ENCODE assay signal across 8 cellular contexts in the genomic region with DNA sequence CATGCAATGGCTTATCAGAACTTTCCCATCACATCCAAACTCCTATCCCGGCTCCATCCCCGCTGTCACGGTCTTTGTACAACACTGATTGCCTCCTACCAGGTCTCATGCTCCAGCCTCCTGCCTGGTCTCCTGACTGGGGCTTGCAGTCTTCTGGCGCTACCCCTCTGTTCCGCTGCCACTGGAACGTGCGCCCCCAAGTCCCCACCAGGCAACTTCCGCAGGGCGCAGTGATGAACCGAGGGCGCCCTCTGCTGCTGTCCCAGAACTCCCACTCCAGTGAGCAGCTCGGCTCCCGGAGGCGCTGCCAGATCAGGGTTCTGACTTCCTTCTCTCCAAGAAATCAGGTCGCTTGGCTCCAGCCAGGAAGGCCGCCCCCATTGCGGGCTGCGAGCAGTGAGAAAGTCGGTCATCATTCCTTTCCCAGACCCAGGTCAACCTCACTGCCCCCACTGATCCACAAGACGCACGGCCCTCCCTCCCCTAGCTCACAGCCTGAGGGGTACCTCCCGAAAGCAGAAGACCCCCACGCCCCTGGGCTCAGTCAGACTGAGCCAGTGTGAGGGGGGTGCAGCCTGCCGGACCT. TPM values are rescaled to one million over a fixed set of nuclear protein-coding genes. Genes with fewer than 3 reads are reported as not detected.
DNase-seq lines count a peak whose midpoint lies in the region; ATAC-seq, FAIRE-seq and TF ChIP-seq lines count a peak whose summit lies in the region.

No MANE protein-coding gene starts in this region.

- H3K27ac Mint-ChIP-seq in CD14-positive monocyte = peak overlapping the region in 1 of 7 donors; percentile 61
- no peak overlapping the region for H3K27ac Mint-ChIP-seq in HFFc6

- H3K4me1 Mint-ChIP-seq in CD14-positive monocyte (peaks cover 7% of the 10 kb centered on the region), HFFc6 (ENCODE audit: low read depth) (peaks cover 16% of the 10 kb centered on the region)

- no peaks in the 10 kb centered on the region for H3K4me1 ChIP-seq in RWPE2 (ENCODE audit: insufficient read depth, poor library complexity, severe bottlenecking)

- peak overlapping the region in 1 of 2 donors; percentile 24 for H3K4me3 Mint-ChIP-seq in CD14-positive monocyte
- H3K4me3 Mint-ChIP-seq in HFFc6 = peak overlapping the region; percentile 84

- H3K9me3 ChIP-seq in RWPE2 (ENCODE audit: severe bottlenecking) = no peaks in the 10 kb centered on the region

- peaks cover 36 to 47% (median 38%) of the 10 kb centered on the region in 3 donors for H3K27me3 Mint-ChIP-seq in CD14-positive monocyte (ENCODE audit: low read depth in 3 of 3)
- H3K27me3 Mint-ChIP-seq in HFFc6 (ENCODE audit: insufficient read depth) = peaks cover 10% of the 10 kb centered on the region; the same call in 1 of the 2 replicates

- H3K9me3 Mint-ChIP-seq in CD14-positive monocyte (peaks cover 0 to 10% (median 5%) of the 10 kb centered on the region in 7 donors), HFFc6 (0 out of 2 replicates have a peak, but pooled peaks cover 4% of the 10 kb centered on the region)

- H3K36me3 Mint-ChIP-seq in CD14-positive monocyte (no peaks in the 10 kb centered on the region), HFFc6 (ENCODE audit: low read depth) (peaks cover 5% of the 10 kb centered on the region; the same call in 1 of the 2 replicates)

- TF ChIP-seq CTCF in CD14-positive monocyte (IDR thresholded peaks at IDR 0.05) (peak; percentile 21), HFFc6 (IDR thresholded peaks at IDR 0.05) (peak; percentile 91), RWPE2 (IDR thresholded peaks at IDR 0.05; ENCODE audit: poor library complexity, severe bottlenecking) (peak; percentile 69), bronchial epithelial cell (IDR thresholded peaks at IDR 0.05; ENCODE audit: insufficient read depth, low read length, severe bottlenecking) (peak; percentile 92)

- H3K27me3 ChIP-seq in RWPE2 (ENCODE audit: insufficient read depth, poor library complexity, severe bottlenecking) (no peaks in the 10 kb centered on the region), bronchial epithelial cell (ENCODE audit: control insufficient read depth, insufficient read depth, low read length) (no peaks in the 10 kb centered on the region)

- FAIRE-seq in bronchial epithelial cell (lab: Jason Lieb, UNC) = no peak

- intact Hi-C loops in CD14-positive monocyte (cut with micrococcal nuclease) = no loop called here

- H3K36me3 ChIP-seq in RWPE2 (ENCODE audit: low read depth) (no peaks in the 10 kb centered on the region), bronchial epithelial cell (ENCODE audit: control insufficient read depth, insufficient read depth, low read length) (no peaks in the 10 kb centered on the region)

- ATAC-seq in RWPE2 (ENCODE audit: low read depth) (peak; percentile 76; the same call in 2 of the 3 replicates), HG03108 (IDR thresholded peaks at IDR 0.05; ENCODE audit: unreplicated experiment) (no peak), HG03280 (IDR thresholded peaks at IDR 0.05; ENCODE audit: unreplicated experiment) (no peak)

- no peak overlapping the region for H3K27ac ChIP-seq in RWPE2 (ENCODE audit: poor library complexity, severe bottlenecking)

- no peak for DNase-seq in CD14-positive monocyte (ENCODE audit: low spot score)
- DNase-seq in HFFc6 = peak; percentile 58
- no peak for DNase-seq in RWPE2 (ENCODE audit: low spot score)
- peak; percentile 40 for DNase-seq in bronchial epithelial cell (ENCODE audit: low read depth)
- DNase-seq in iris pigment epithelial cell (ENCODE audit: low read depth) = peak; percentile 61
- peak; percentile 32 for DNase-seq in stimulated activated CD4-positive, alpha-beta T cell treated with anti-CD3 and anti-CD28 coated beads, Interleukin-1b, Interleukin-23, amount 100 ng/mL, for 48 hours

- H3K4me3 ChIP-seq in RWPE2 (ENCODE audit: severe bottlenecking) (no peak overlapping the region), bronchial epithelial cell (ENCODE audit: low read depth, low read length) (no peak overlapping the region)

RNA-seq across cellular contexts. Expression of gene RAB11FIP5, which starts 43.9 kb away (rescaled TPM):
- under 1 TPM; 0.57 to 0.93 TPM for polyA plus RNA-seq in CD14-positive monocyte
- 10 to 100 TPM; 76.7 to 92.0 (median 83.6) TPM for total RNA-seq in HFFc6 (2021; fragmentation: NEBNext Ultra II Directional; extraction: Animal tissue kit (Norgen Biotek cat#: 25700))
- total RNA-seq in bronchial epithelial cell = 19.5 and 21.9 TPM in 2 replicates

RNA-seq across cellular contexts. Expression of gene NOTO, which starts 45.7 kb away (rescaled TPM):
- not detected for polyA plus RNA-seq in CD14-positive monocyte
- total RNA-seq in HFFc6 (2021; fragmentation: NEBNext Ultra II Directional; extraction: Animal tissue kit (Norgen Biotek cat#: 25700)) = not detected
- not detected in 2 replicates for total RNA-seq in bronchial epithelial cell

RNA-seq across cellular contexts. Expression of gene SMYD5, which starts 57.4 kb away (rescaled TPM):
- 1 to 10 TPM; 1.6 to 1.7 TPM for polyA plus RNA-seq in CD14-positive monocyte
- 10 to 100 TPM; 19.3 to 27.6 (median 24.4) TPM for total RNA-seq in HFFc6 (2021; fragmentation: NEBNext Ultra II Directional; extraction: Animal tissue kit (Norgen Biotek cat#: 25700))
- 11.1 and 18.4 TPM in 2 replicates for total RNA-seq in bronchial epithelial cell

Comparison
In these comparisons a context has a peak if more than half of its experiments do, and no peak if none do; other contexts are left out.
1. DNase-seq: peak in HFFc6 (single experiment), bronchial epithelial cell (single experiment), iris pigment epithelial cell (single experiment) and stimulated activated CD4-positive, alpha-beta T cell treated with anti-CD3 and anti-CD28 coated beads, Interleukin-1b, Interleukin-23, amount 100 ng/mL, for 48 hours (single experiment); none in CD14-positive monocyte (single experiment) and RWPE2 (single experiment).
2. CTCF ChIP-seq: peak in every context shown above with its lines; median percentile 92 in bronchial epithelial cell; 91 in HFFc6; 69 in RWPE2; 21 in CD14-positive monocyte.